Comparison of ENCODE assay signal across 2 cellular contexts in genomic region chr2:168529054-168529833, GRCh38.
TF ChIP-seq lines count a peak whose summit lies in the region.

No MANE protein-coding gene starts in this region.

TF ChIP-seq in GM12878, 131 proteins besides CTCF, POLR2A, EP300 and RAD21:
- TF ChIP-seq, protein P1, sequence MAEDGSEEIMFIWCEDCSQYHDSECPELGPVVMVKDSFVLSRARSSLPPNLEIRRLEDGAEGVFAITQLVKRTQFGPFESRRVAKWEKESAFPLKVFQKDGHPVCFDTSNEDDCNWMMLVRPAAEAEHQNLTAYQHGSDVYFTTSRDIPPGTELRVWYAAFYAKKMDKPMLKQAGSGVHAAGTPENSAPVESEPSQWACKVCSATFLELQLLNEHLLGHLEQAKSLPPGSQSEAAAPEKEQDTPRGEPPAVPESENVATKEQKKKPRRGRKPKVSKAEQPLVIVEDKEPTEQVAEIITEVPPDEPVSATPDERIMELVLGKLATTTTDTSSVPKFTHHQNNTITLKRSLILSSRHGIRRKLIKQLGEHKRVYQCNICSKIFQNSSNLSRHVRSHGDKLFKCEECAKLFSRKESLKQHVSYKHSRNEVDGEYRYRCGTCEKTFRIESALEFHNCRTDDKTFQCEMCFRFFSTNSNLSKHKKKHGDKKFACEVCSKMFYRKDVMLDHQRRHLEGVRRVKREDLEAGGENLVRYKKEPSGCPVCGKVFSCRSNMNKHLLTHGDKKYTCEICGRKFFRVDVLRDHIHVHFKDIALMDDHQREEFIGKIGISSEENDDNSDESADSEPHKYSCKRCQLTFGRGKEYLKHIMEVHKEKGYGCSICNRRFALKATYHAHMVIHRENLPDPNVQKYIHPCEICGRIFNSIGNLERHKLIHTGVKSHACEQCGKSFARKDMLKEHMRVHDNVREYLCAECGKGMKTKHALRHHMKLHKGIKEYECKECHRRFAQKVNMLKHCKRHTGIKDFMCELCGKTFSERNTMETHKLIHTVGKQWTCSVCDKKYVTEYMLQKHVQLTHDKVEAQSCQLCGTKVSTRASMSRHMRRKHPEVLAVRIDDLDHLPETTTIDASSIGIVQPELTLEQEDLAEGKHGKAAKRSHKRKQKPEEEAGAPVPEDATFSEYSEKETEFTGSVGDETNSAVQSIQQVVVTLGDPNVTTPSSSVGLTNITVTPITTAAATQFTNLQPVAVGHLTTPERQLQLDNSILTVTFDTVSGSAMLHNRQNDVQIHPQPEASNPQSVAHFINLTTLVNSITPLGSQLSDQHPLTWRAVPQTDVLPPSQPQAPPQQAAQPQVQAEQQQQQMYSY (CRISPR knock-in tag; IDR thresholded peaks at IDR 0.05): no peak
- TF ChIP-seq IRF3 (IDR thresholded peaks at IDR 0.05) (no peak), WRNIP1 (IDR thresholded peaks at IDR 0.05; ENCODE audit: borderline replicate concordance, low read depth, low read length) (no peak)

TF ChIP-seq in GM23338, 12 proteins besides CTCF, POLR2A, EP300 and RAD21:
- TF ChIP-seq, protein P2, sequence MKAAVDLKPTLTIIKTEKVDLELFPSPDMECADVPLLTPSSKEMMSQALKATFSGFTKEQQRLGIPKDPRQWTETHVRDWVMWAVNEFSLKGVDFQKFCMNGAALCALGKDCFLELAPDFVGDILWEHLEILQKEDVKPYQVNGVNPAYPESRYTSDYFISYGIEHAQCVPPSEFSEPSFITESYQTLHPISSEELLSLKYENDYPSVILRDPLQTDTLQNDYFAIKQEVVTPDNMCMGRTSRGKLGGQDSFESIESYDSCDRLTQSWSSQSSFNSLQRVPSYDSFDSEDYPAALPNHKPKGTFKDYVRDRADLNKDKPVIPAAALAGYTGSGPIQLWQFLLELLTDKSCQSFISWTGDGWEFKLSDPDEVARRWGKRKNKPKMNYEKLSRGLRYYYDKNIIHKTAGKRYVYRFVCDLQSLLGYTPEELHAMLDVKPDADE (IDR thresholded peaks at IDR 0.05): no peak
- TF ChIP-seq EZH2phosphoT487 (IDR thresholded peaks at IDR 0.05; ENCODE audit: unreplicated experiment): no peak
- TF ChIP-seq ZNF114 (CRISPR knock-in tag; IDR thresholded peaks at IDR 0.05): no peak
- no peak for TF ChIP-seq EZH2 (IDR thresholded peaks at IDR 0.05; ENCODE audit: low read depth, unreplicated experiment)
- TF ChIP-seq, protein P3, sequence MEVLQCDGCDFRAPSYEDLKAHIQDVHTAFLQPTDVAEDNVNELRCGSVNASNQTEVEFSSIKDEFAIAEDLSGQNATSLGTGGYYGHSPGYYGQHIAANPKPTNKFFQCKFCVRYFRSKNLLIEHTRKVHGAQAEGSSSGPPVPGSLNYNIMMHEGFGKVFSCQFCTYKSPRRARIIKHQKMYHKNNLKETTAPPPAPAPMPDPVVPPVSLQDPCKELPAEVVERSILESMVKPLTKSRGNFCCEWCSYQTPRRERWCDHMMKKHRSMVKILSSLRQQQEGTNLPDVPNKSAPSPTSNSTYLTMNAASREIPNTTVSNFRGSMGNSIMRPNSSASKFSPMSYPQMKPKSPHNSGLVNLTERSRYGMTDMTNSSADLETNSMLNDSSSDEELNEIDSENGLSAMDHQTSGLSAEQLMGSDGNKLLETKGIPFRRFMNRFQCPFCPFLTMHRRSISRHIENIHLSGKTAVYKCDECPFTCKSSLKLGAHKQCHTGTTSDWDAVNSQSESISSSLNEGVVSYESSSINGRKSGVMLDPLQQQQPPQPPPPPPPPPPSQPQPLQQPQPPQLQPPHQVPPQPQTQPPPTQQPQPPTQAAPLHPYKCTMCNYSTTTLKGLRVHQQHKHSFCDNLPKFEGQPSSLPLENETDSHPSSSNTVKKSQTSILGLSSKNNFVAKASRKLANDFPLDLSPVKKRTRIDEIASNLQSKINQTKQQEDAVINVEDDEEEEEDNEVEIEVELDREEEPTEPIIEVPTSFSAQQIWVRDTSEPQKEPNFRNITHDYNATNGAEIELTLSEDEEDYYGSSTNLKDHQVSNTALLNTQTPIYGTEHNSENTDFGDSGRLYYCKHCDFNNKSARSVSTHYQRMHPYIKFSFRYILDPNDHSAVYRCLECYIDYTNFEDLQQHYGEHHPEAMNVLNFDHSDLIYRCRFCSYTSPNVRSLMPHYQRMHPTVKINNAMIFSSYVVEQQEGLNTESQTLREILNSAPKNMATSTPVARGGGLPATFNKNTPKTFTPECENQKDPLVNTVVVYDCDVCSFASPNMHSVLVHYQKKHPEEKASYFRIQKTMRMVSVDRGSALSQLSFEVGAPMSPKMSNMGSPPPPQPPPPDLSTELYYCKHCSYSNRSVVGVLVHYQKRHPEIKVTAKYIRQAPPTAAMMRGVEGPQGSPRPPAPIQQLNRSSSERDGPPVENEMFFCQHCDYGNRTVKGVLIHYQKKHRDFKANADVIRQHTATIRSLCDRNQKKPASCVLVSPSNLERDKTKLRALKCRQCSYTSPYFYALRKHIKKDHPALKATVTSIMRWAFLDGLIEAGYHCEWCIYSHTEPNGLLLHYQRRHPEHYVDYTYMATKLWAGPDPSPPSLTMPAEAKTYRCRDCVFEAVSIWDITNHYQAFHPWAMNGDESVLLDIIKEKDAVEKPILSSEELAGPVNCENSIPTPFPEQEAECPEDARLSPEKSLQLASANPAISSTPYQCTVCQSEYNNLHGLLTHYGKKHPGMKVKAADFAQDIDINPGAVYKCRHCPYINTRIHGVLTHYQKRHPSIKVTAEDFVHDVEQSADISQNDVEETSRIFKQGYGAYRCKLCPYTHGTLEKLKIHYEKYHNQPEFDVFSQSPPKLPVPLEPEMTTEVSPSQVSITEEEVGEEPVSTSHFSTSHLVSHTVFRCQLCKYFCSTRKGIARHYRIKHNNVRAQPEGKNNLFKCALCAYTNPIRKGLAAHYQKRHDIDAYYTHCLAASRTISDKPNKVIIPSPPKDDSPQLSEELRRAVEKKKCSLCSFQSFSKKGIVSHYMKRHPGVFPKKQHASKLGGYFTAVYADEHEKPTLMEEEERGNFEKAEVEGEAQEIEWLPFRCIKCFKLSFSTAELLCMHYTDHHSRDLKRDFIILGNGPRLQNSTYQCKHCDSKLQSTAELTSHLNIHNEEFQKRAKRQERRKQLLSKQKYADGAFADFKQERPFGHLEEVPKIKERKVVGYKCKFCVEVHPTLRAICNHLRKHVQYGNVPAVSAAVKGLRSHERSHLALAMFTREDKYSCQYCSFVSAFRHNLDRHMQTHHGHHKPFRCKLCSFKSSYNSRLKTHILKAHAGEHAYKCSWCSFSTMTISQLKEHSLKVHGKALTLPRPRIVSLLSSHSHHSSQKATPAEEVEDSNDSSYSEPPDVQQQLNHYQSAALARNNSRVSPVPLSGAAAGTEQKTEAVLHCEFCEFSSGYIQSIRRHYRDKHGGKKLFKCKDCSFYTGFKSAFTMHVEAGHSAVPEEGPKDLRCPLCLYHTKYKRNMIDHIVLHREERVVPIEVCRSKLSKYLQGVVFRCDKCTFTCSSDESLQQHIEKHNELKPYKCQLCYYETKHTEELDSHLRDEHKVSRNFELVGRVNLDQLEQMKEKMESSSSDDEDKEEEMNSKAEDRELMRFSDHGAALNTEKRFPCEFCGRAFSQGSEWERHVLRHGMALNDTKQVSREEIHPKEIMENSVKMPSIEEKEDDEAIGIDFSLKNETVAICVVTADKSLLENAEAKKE (CRISPR knock-in tag; IDR thresholded peaks at IDR 0.05): no peak
- TF ChIP-seq ZNF331 (CRISPR knock-in tag; IDR thresholded peaks at IDR 0.05; ENCODE audit: low read depth): no peak
- TF ChIP-seq NANOG (IDR thresholded peaks at IDR 0.05; ENCODE audit: borderline replicate concordance): no peak
- no peak for TF ChIP-seq REST (IDR thresholded peaks at IDR 0.05; ENCODE audit: unreplicated experiment)
- no peak for TF ChIP-seq CREB1 (CRISPR knock-in tag; IDR thresholded peaks at IDR 0.05; ENCODE audit: low read depth)
- no peak for TF ChIP-seq STAT1 (IDR thresholded peaks at IDR 0.05; ENCODE audit: unreplicated experiment)
- TF ChIP-seq JUNB (IDR thresholded peaks at IDR 0.05; ENCODE audit: unreplicated experiment): no peak
- no peak for TF ChIP-seq POLR2AphosphoS5 (IDR thresholded peaks at IDR 0.05; ENCODE audit: low read depth)
